In the genomic region with DNA sequence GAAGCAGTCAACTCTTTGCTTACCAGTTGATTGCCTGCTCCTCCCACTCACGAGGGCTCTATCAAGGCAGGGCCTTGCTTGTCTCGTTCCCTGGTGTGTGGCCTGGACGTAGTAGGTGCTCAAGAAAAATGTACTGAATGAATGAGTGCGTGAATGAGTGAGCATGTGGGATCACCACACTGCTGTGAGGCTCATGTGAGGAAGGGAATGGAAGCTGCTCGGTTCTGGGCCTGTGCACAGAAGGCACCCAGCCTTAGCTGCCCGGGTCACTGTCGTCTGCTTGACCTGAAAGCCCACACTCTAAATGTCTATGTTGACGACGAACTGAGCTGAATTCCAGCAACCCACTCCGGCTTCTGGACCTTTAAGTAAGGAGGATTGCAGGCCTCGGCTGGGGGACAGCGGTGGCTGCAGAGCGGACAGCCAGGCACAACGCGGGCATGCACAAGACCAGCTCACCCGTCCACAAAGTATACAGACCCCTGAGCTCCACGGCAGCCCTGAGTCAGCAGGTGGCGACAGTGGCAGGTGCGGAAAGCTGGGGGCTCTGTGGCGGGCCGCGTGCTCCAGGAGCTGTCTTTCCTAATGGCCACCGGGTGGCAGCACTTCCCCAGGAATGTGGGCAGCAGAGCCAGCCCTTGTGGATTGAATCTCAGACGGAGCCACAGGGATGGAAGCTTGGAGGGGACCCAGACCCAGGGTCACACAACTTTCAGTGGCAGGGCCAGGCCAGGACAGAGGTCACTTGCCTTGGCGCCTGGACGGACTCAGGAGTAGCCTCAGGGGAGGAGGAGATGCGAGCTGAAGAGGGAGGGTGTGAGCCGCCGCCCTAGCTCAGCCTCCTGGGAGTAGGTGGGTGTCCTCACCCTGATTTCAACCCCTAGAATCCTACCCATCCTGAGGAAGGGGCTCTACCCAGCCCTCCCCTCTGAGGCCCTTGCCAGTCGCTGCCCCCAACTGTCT, we compare ENCODE assay signal across 8 cellular contexts. TPM values are rescaled to one million over a fixed set of nuclear protein-coding genes. Genes with fewer than 3 reads are reported as not detected.
A peak's percentile ranks its signal among the peaks of the same experiment; 100 is the strongest.
DNase-seq lines count a peak whose midpoint lies in the region; ATAC-seq and TF ChIP-seq lines count a peak whose summit lies in the region.

No MANE protein-coding gene starts in this region.

- peak; percentile 65 for ATAC-seq in HG02678 (IDR thresholded peaks at IDR 0.05; ENCODE audit: unreplicated experiment)
- peak; percentile 84 for ATAC-seq in WTC11
- no peak for ATAC-seq in GM21529 (IDR thresholded peaks at IDR 0.05; ENCODE audit: unreplicated experiment)

- peaks cover 7% of the 10 kb centered on the region for H3K4me1 Mint-ChIP-seq in WTC11

- POLR2A ChIA-PET in WTC11 (lab: Charles Lee), result interaction anchor here (0.5 to 1.4 kb wide), 5 partner anchors 15 to 1276 kb away, joined by 3 to 6 read pairs (median 5); no protein-coding TSS in a partner anchor

- DNase-seq in COLO829 (ENCODE audit: low spot score) (peak; percentile 92), NCI-H345 (lab: John Stamatoyannopoulos, UW) (peak; percentile 71), WTC11 (ENCODE audit: low spot score) (peak; percentile 92), T47D (ENCODE audit: low read depth in 1 of 2, low spot score in 1 of 2) (peak; percentile 68 to 80), inferior parietal cortex (ENCODE audit: extremely low spot score) (peak; percentile 91)
- DNase-seq in stimulated activated CD4-positive, alpha-beta T cell treated with anti-CD3 and anti-CD28 coated beads, Interleukin-15, amount 100 ng/mL, for 48 hours (ENCODE audit: low read depth in 2 of 2), result peak; percentile 60 to 61

- CTCF ChIA-PET in WTC11 (lab: Charles Lee), result interaction anchor here (0.6 to 2.6 kb wide), 90 partner anchors 8 to 716 kb away, joined by 3 to 91 read pairs (median 5); partner anchors contain the start of genes BAIAP2L2, C22orf23, DMC1 and GCAT

- H3K4me3 Mint-ChIP-seq in WTC11, result no peak overlapping the region

- H3K27ac Mint-ChIP-seq in WTC11, result peak overlapping the region; percentile 23; the same call in 1 of the 2 replicates

- peak; percentile 83 for TF ChIP-seq CTCF in WTC11 (IDR thresholded peaks at IDR 0.05)

- no peaks in the 10 kb centered on the region; the same call in 1 of the 2 replicates for H3K27me3 Mint-ChIP-seq in WTC11 (ENCODE audit: low read depth)

- no peaks in the 10 kb centered on the region for H3K9me3 Mint-ChIP-seq in WTC11

- H3K36me3 Mint-ChIP-seq in WTC11, result no peaks in the 10 kb centered on the region

- in situ Hi-C loops in T47D (cut with HindIII; ENCODE audit: low pct_unique_long_range_greater_than_20kb, low sequenced_read_pairs), result no loop called here

TF ChIP-seq in WTC11, 78 proteins besides CTCF, POLR2A, EP300 and RAD21:
- TF ChIP-seq GABPB1 (CRISPR knock-in tag; IDR thresholded peaks at IDR 0.05) (peak; percentile 56; the same call in 1 of the 2 replicates), TEAD1 (CRISPR knock-in tag; IDR thresholded peaks at IDR 0.05) (peak; percentile 85; the same call in 1 of the 2 replicates), ZNF396 (CRISPR knock-in tag; IDR thresholded peaks at IDR 0.05; ENCODE audit: borderline replicate concordance) (no peak), HMGXB4 (CRISPR knock-in tag; IDR thresholded peaks at IDR 0.05) (peak; percentile 63; the same call in 1 of the 2 replicates), ZBTB21 (CRISPR knock-in tag; IDR thresholded peaks at IDR 0.05; ENCODE audit: borderline replicate concordance) (peak; percentile 30; the same call in 1 of the 2 replicates), USF2 (CRISPR knock-in tag; IDR thresholded peaks at IDR 0.05) (peak; percentile 26; the same call in 1 of the 2 replicates), FOXK1 (CRISPR knock-in tag; IDR thresholded peaks at IDR 0.05) (peak; percentile 37; the same call in 1 of the 2 replicates), KAT7 (CRISPR knock-in tag; IDR thresholded peaks at IDR 0.05; ENCODE audit: borderline replicate concordance) (no peak), SP1 (CRISPR knock-in tag; conservative IDR thresholded peaks at IDR 0.05) (0 out of 2 replicates have a peak, but pooled peaks have one; percentile 37), SMAD3 (CRISPR knock-in tag; IDR thresholded peaks at IDR 0.05; ENCODE audit: borderline replicate concordance) (peak; percentile 25; the same call in 1 of the 2 replicates)
- TF ChIP-seq, protein P1, sequence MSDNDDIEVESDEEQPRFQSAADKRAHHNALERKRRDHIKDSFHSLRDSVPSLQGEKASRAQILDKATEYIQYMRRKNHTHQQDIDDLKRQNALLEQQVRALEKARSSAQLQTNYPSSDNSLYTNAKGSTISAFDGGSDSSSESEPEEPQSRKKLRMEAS (CRISPR knock-in tag; IDR thresholded peaks at IDR 0.05), result peak; percentile 85
- TF ChIP-seq, protein P2, sequence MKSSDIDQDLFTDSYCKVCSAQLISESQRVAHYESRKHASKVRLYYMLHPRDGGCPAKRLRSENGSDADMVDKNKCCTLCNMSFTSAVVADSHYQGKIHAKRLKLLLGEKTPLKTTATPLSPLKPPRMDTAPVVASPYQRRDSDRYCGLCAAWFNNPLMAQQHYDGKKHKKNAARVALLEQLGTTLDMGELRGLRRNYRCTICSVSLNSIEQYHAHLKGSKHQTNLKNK (CRISPR knock-in tag; IDR thresholded peaks at IDR 0.05), result no peak

RNA-seq across cellular contexts. Expression of gene PICK1, which starts 5.0 kb away (rescaled TPM):
- total RNA-seq in WTC11 (2021), result 28.1 to 33.4 TPM (median 28.2 TPM) in 3 replicates

RNA-seq across cellular contexts. Expression of gene SLC16A8, which starts 31.8 kb away (rescaled TPM):
- total RNA-seq in WTC11 (2021), result 0.53 to 0.98 TPM (median 0.57 TPM) in 3 replicates

RNA-seq across cellular contexts. Expression of gene BAIAP2L2, which starts 58.3 kb away (rescaled TPM):
- total RNA-seq in WTC11 (2021), result 3.0 to 5.7 TPM (median 4.9 TPM) in 3 replicates
